11 cellular contexts compared by ENCODE assay signal in genomic region chr6:35425284-35425683, GRCh38. TPM values are rescaled to one million over a fixed set of nuclear protein-coding genes. Genes with fewer than 3 reads are reported as not detected.
DNase-seq lines count a peak whose midpoint lies in the region; ATAC-seq and TF ChIP-seq lines count a peak whose summit lies in the region.
"Had no signal": no experiment of that assay in that cellular context is flagged by ENCODE, and none has a peak within 500 bp of the region (broad histone marks: within the 10 kb centered on the region; RNA-seq: fewer than 3 reads in every experiment).

No MANE protein-coding gene starts in this region.

- H3K36me3 Mint-ChIP-seq in activated naive CD4-positive, alpha-beta T cell treated with anti-CD3 and anti-CD28 coated beads, Interleukin-2, amount 10 ng/mL, durations not matched to agents 7 days and 5 days = peaks cover 47% of the 10 kb centered on the region

- intact Hi-C loops in HCT116 (cut with micrococcal nuclease) = no loop called here

- H3K4me1 Mint-ChIP-seq in activated naive CD4-positive, alpha-beta T cell treated with anti-CD3 and anti-CD28 coated beads, Interleukin-2, amount 10 ng/mL, durations not matched to agents 7 days and 5 days = peaks cover 12% of the 10 kb centered on the region

- DNase-seq in 8988T = peak; percentile 64
- DNase-seq in HCT116 (ENCODE audit: low read depth, low spot score) = no peak
- DNase-seq in SW 1271 (lab: John Stamatoyannopoulos, UW) = peak; percentile 38 to 76
- peak; percentile 83 for DNase-seq in fibroblast of the conjunctiva (ENCODE audit: low read depth)
- no peak for DNase-seq in activated gamma-delta T cell treated with Interleukin-2 at 50 U/mL for 16 hours
- no peak for DNase-seq in left lobe of liver (ENCODE audit: low spot score)
- no peak for DNase-seq in activated naive CD4-positive, alpha-beta T cell treated with anti-CD3 and anti-CD28 coated beads, Interleukin-2, amount 10 ng/mL, durations not matched to agents 7 days and 5 days
- DNase-seq: Right ventricle myocardium superior; stimulated activated naive B cell treated with anti-CD40 and anti-IgM and Interleukin-4, amounts not matched to agents 10 μg/mL and 1 μg/mL and 100 μg/mL, for 72 hours had no signal

- no peak for TF ChIP-seq CTCF in HCT116 (IDR thresholded peaks at IDR 0.05 in 2 of 3, conservative IDR thresholded peaks at IDR 0.05 in 1 of 3; ENCODE audit: borderline replicate concordance in 1 of 3, insufficient read depth in 1 of 3, low read depth in 2 of 3, low read length in 2 of 3)

- RAD21 ChIA-PET in HCT116 (lab: Charles Lee; ENCODE audit: low non-redundant PET in 1 of 2, low total read pairs in 2 of 2, uncharacterized antibody in 2 of 2, unreplicated experiment in 2 of 2) = no interaction called here

- no peaks in the 10 kb centered on the region for H3K9me2 ChIP-seq in HCT116 (ENCODE audit: insufficient read depth)

- H3K36me3 ChIP-seq in HCT116 (ENCODE audit: control insufficient read depth in 1 of 2, insufficient read depth in 2 of 2, low read length in 2 of 2) = peaks cover 8 to 19% of the 10 kb centered on the region in 2 experiments; a peak in 3 of 4 replicates

- no peaks in the 10 kb centered on the region for H4K20me1 ChIP-seq in HCT116 (ENCODE audit: insufficient read depth)

- no peaks in the 10 kb centered on the region for H3K79me2 ChIP-seq in HCT116 (ENCODE audit: insufficient read depth, low read length)

- no peak overlapping the region for H2AFZ ChIP-seq in HCT116 (ENCODE audit: low read depth, low read length, poor library complexity, severe bottlenecking)

- peaks cover 0 to 4% of the 10 kb centered on the region in 2 experiments; a peak in 1 of 4 replicates for H3K4me1 ChIP-seq in HCT116 (ENCODE audit: control insufficient read depth in 1 of 2, insufficient read depth in 2 of 2, low read length in 2 of 2)
- H3K4me1 ChIP-seq: ascending aorta had no signal

- peaks cover 17% of the 10 kb centered on the region for H3K9me3 Mint-ChIP-seq in activated naive CD4-positive, alpha-beta T cell treated with anti-CD3 and anti-CD28 coated beads, Interleukin-2, amount 10 ng/mL, durations not matched to agents 7 days and 5 days

- peaks cover 0 to 14% of the 10 kb centered on the region in 2 experiments; a peak in 2 of 4 replicates for H3K9me3 ChIP-seq in HCT116 (ENCODE audit: control insufficient read depth in 1 of 2, insufficient read depth in 1 of 2, low read depth in 1 of 2, low read length in 2 of 2)

- no TSS peak for BruUV-seq in HCT116 (replicated peaks; lab: Mats Ljungman, UMichigan)

- H3K27me3 Mint-ChIP-seq in activated naive CD4-positive, alpha-beta T cell treated with anti-CD3 and anti-CD28 coated beads, Interleukin-2, amount 10 ng/mL, durations not matched to agents 7 days and 5 days = no peaks in the 10 kb centered on the region
- H3K27me3 Mint-ChIP-seq: stimulated activated naive B cell treated with anti-CD40 and anti-IgM and Interleukin-4, amounts not matched to agents 10 μg/mL and 1 μg/mL and 100 μg/mL, for 72 hours had no signal

- H3K4me3 ChIP-seq in HCT116 (replicated peaks in 1 of 2; ENCODE audit: low read depth in 1 of 2, low read length in 2 of 2) = no peak overlapping the region
- H3K4me3 ChIP-seq: ascending aorta had no signal

- no peak overlapping the region for H3K27ac Mint-ChIP-seq in activated naive CD4-positive, alpha-beta T cell treated with anti-CD3 and anti-CD28 coated beads, Interleukin-2, amount 10 ng/mL, durations not matched to agents 7 days and 5 days

- no peak overlapping the region for H3K4me2 ChIP-seq in HCT116 (ENCODE audit: low read length)

- ATAC-seq in HCT116 (peak; percentile 26; the same call in 1 of the 2 replicates), GM19023 (IDR thresholded peaks at IDR 0.05; ENCODE audit: unreplicated experiment) (no peak), left lobe of liver (no peak)
- ATAC-seq: stimulated activated naive B cell treated with anti-CD40 and anti-IgM and Interleukin-4, amounts not matched to agents 10 μg/mL and 1 μg/mL and 100 μg/mL, for 72 hours had no signal

- no peak overlapping the region for H3K9ac ChIP-seq in HCT116 (ENCODE audit: low read length)

- no peak for TF ChIP-seq RAD21 in HCT116 (IDR thresholded peaks at IDR 0.05; ENCODE audit: low read depth)

- H3K27ac ChIP-seq in HCT116 (ENCODE audit: low read depth, low read length) = no peak overlapping the region
- H3K27ac ChIP-seq: ascending aorta had no signal

- H3K27me3 ChIP-seq in HCT116 (ENCODE audit: insufficient read depth, low read length) = no peaks in the 10 kb centered on the region
- H3K27me3 ChIP-seq: ascending aorta had no signal

- POLR2A ChIA-PET in HCT116 (lab: Charles Lee) = no interaction called here

- CTCF ChIA-PET in HCT116 (lab: Charles Lee) = no interaction called here
- CTCF ChIA-PET in activated naive CD4-positive, alpha-beta T cell treated with anti-CD3 and anti-CD28 coated beads, Interleukin-2, amount 10 ng/mL, durations not matched to agents 7 days and 5 days (lab: Charles Lee) = interaction anchor here (1.1 kb wide), 1 partner anchor 15 kb away, joined by 4 read pairs; no protein-coding TSS in a partner anchor

- TF ChIP-seq POLR2A in HCT116 (IDR thresholded peaks at IDR 0.05; ENCODE audit: borderline replicate concordance, extremely low read depth, insufficient read depth, insufficient read length) = no peak

- H3K4me3 Mint-ChIP-seq in activated naive CD4-positive, alpha-beta T cell treated with anti-CD3 and anti-CD28 coated beads, Interleukin-2, amount 10 ng/mL, durations not matched to agents 7 days and 5 days = no peak overlapping the region
- H3K4me3 Mint-ChIP-seq: stimulated activated naive B cell treated with anti-CD40 and anti-IgM and Interleukin-4, amounts not matched to agents 10 μg/mL and 1 μg/mL and 100 μg/mL, for 72 hours had no signal

TF ChIP-seq in HCT116, 20 proteins besides CTCF, POLR2A, EP300 and RAD21 (continues in another document):
- TF ChIP-seq YY1 (IDR thresholded peaks at IDR 0.05; ENCODE audit: extremely low read depth, insufficient replicate concordance, low read depth, low read length) (no peak), EZH2 (IDR thresholded peaks at IDR 0.05) (no peak), REST (IDR thresholded peaks at IDR 0.05; ENCODE audit: low read depth) (no peak), ELF1 (IDR thresholded peaks at IDR 0.05; ENCODE audit: borderline replicate concordance, low read depth) (no peak), CEBPB (IDR thresholded peaks at IDR 0.05; ENCODE audit: low read depth) (no peak), SP1 (IDR thresholded peaks at IDR 0.05; ENCODE audit: low read depth) (no peak), FOSL1 (IDR thresholded peaks at IDR 0.05; ENCODE audit: low read depth) (no peak), TCF7L2 (IDR thresholded peaks at IDR 0.05; ENCODE audit: borderline replicate concordance, extremely low read depth, insufficient read depth, insufficient read length) (no peak), ZNF274 (IDR thresholded peaks at IDR 0.05; ENCODE audit: low read depth, low read length) (no peak), SIN3A (IDR thresholded peaks at IDR 0.05; ENCODE audit: low read depth) (no peak), EZH2phosphoT487 (IDR thresholded peaks at IDR 0.05; ENCODE audit: borderline replicate concordance) (no peak), CBX3 (IDR thresholded peaks at IDR 0.05; ENCODE audit: low read depth) (no peak), ATF3 (IDR thresholded peaks at IDR 0.05) (no peak), EGR1 (IDR thresholded peaks at IDR 0.05; ENCODE audit: low read depth) (no peak), POLR2AphosphoS5 (IDR thresholded peaks at IDR 0.05; ENCODE audit: low read depth, low read length) (no peak), ZFX (IDR thresholded peaks at IDR 0.05) (no peak)

RNA-seq across cellular contexts. Expression of gene FANCE, which starts 26.9 kb away (rescaled TPM):
- 16.1 TPM for total RNA-seq in HCT116 (2021; ENCODE audit: unreplicated experiment)
- 7.3 and 9.1 TPM in 2 replicates for polyA plus RNA-seq in HCT116 (2012)
- 1.1 TPM for total RNA-seq in left lobe of liver

RNA-seq across cellular contexts. Expression of gene RPL10A, which starts 42.9 kb away (rescaled TPM):
- total RNA-seq in HCT116 (2021; ENCODE audit: unreplicated experiment) (1,981 TPM), left lobe of liver (411 TPM)
- polyA plus RNA-seq in HCT116 (2012) = 2,739 and 2,996 TPM in 2 replicates

Comparison
In these comparisons a context has a peak if more than half of its experiments do, and no peak if none do; other contexts are left out.
1. DNase-seq: peak in 8988T (single experiment), SW 1271 (2 of 2) and fibroblast of the conjunctiva (single experiment); none in HCT116 (single experiment), activated gamma-delta T cell treated with Interleukin-2 at 50 U/mL for 16 hours (single experiment), left lobe of liver (single experiment) and activated naive CD4-positive, alpha-beta T cell treated with anti-CD3 and anti-CD28 coated beads, Interleukin-2, amount 10 ng/mL, durations not matched to agents 7 days and 5 days (single experiment).